ENCODE assay signal across 13 cellular contexts in the genomic region with DNA sequence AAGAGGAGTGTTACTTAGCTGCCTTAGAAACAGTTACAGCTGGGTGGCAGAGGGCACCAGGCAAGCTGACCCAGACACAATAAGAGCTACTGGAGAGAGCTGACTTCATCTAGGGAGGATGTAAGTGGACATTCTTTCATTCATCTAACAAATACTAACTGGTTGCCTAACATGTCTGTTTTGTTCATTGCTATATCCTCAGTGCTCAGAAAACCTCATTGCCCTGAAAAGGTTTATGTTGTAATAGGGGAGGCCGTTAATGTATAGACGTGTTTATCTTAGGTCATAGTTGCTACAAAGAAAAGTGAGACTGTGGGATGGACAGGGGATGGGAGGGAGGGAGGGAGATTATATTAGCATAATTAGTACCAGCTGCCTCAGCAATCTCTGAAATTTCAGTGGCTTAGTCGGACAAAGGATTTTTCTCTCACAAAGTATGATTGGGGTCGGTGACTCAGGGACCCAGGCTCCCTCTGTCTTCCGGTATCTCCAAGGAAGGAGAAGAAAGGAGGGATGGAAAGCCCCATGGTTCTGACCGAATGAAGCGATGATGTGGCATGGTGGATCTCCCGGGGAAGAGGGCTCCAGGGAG. TPM values are rescaled to one million over a fixed set of nuclear protein-coding genes. Genes with fewer than 3 reads are reported as not detected.
A peak's percentile ranks its signal among the peaks of the same experiment; 100 is the strongest.
DNase-seq lines count a peak whose midpoint lies in the region; ATAC-seq and TF ChIP-seq lines count a peak whose summit lies in the region.
"Had no signal": no experiment of that assay in that cellular context is flagged by ENCODE, and none has a peak within 500 bp of the region (broad histone marks: within the 10 kb centered on the region; RNA-seq: fewer than 3 reads in every experiment).

No MANE protein-coding gene starts in this region.

- peaks cover 28% of the 10 kb centered on the region for H3K4me1 Mint-ChIP-seq in type B pancreatic cell (ENCODE audit: unreplicated experiment)
- peaks cover 19% of the 10 kb centered on the region for H3K4me1 Mint-ChIP-seq in activated CD8-positive, alpha-beta T cell treated with anti-CD3 and anti-CD28 coated beads, Interleukin-2, amount 10 ng/mL, durations not matched to agents 7 days and 5 days (ENCODE audit: low read depth)

- H3K27me3 ChIP-seq in kidney epithelial cell (ENCODE audit: control insufficient read depth, insufficient read depth, low read length) = no peaks in the 10 kb centered on the region
- H3K27me3 ChIP-seq: tibial nerve had no signal

- H3K27ac Mint-ChIP-seq in type B pancreatic cell = peak overlapping the region; percentile 19
- H3K27ac Mint-ChIP-seq in activated CD8-positive, alpha-beta T cell treated with anti-CD3 and anti-CD28 coated beads, Interleukin-2, amount 10 ng/mL, durations not matched to agents 7 days and 5 days = no peak overlapping the region
- H3K27ac Mint-ChIP-seq: H9 had no signal

- TF ChIP-seq CTCF in kidney epithelial cell (IDR thresholded peaks at IDR 0.05; ENCODE audit: insufficient read depth, low read length, poor library complexity, severe bottlenecking) = no peak
- TF ChIP-seq CTCF in type B pancreatic cell (conservative IDR thresholded peaks at IDR 0.05) = no peak

- POLR2A ChIA-PET in activated CD8-positive, alpha-beta T cell treated with anti-CD3 and anti-CD28 coated beads, Interleukin-2, amount 10 ng/mL, durations not matched to agents 7 days and 5 days (lab: Charles Lee) = no interaction called here

- no peaks in the 10 kb centered on the region for H3K27me3 Mint-ChIP-seq in type B pancreatic cell
- H3K27me3 Mint-ChIP-seq in activated CD8-positive, alpha-beta T cell treated with anti-CD3 and anti-CD28 coated beads, Interleukin-2, amount 10 ng/mL, durations not matched to agents 7 days and 5 days (ENCODE audit: low read depth) = peaks cover 25% of the 10 kb centered on the region

- H3K9me3 Mint-ChIP-seq in type B pancreatic cell = no peaks in the 10 kb centered on the region
- no peaks in the 10 kb centered on the region for H3K9me3 Mint-ChIP-seq in activated CD8-positive, alpha-beta T cell treated with anti-CD3 and anti-CD28 coated beads, Interleukin-2, amount 10 ng/mL, durations not matched to agents 7 days and 5 days (ENCODE audit: insufficient read depth)
- H3K9me3 Mint-ChIP-seq: H9 had no signal

- H3K4me3 ChIP-seq in kidney epithelial cell (ENCODE audit: low read depth, low read length) = no peak overlapping the region
- H3K4me3 ChIP-seq: A549, tibial nerve had no signal

- CTCF ChIA-PET in activated CD8-positive, alpha-beta T cell treated with anti-CD3 and anti-CD28 coated beads, Interleukin-2, amount 10 ng/mL, durations not matched to agents 7 days and 5 days (lab: Charles Lee) = interaction anchor here (0.6 to 1.0 kb wide), 4 partner anchors 330 to 644 kb away, joined by 3 to 4 read pairs (median 4); no protein-coding TSS in a partner anchor

- peak overlapping the region; percentile 42 for H3K4me3 Mint-ChIP-seq in type B pancreatic cell
- H3K4me3 Mint-ChIP-seq in activated CD8-positive, alpha-beta T cell treated with anti-CD3 and anti-CD28 coated beads, Interleukin-2, amount 10 ng/mL, durations not matched to agents 7 days and 5 days = no peak overlapping the region
- H3K4me3 Mint-ChIP-seq: H9 had no signal

- no peak for ATAC-seq in activated CD8-positive, alpha-beta T cell treated with anti-CD3 and anti-CD28 coated beads, Interleukin-2, amount 10 ng/mL, durations not matched to agents 7 days and 5 days
- ATAC-seq: A549 had no signal

- DNase-seq in NCI-H748 (lab: John Stamatoyannopoulos, UW; ENCODE audit: unreplicated experiment) = peak; percentile 33
- no peak for DNase-seq in NCI-H748 treated with DMSO at 0.1 percent for 48 hours (lab: John Stamatoyannopoulos, UW)
- peak; percentile 57 for DNase-seq in amniotic epithelial cell (ENCODE audit: low read depth)
- peak; percentile 65 for DNase-seq in kidney epithelial cell (ENCODE audit: low read depth)
- no peak for DNase-seq in type B pancreatic cell (ENCODE audit: extremely low spot score, unreplicated experiment)
- no peak for DNase-seq in GM19238 (ENCODE audit: insufficient read length, low spot score)
- no peak for DNase-seq in stimulated activated CD4-positive, alpha-beta T cell treated with anti-CD3 and anti-CD28 coated beads, Interleukin-1b, Interleukin-23, amount 100 ng/mL, for 48 hours
- no peak for DNase-seq in activated CD8-positive, alpha-beta T cell treated with anti-CD3 and anti-CD28 coated beads, Interleukin-2, amount 10 ng/mL, durations not matched to agents 7 days and 5 days
- DNase-seq: activated CD4-positive, CD25-positive, alpha-beta regulatory T cell; H9; NCI-H1417 treated with DMSO at 0.1 percent for 48 hours had no signal

- no peaks in the 10 kb centered on the region for H3K36me3 ChIP-seq in kidney epithelial cell (ENCODE audit: control insufficient read depth, insufficient read depth, low read length)
- H3K36me3 ChIP-seq: tibial nerve had no signal

- peaks cover 6% of the 10 kb centered on the region for H3K36me3 Mint-ChIP-seq in type B pancreatic cell
- H3K36me3 Mint-ChIP-seq in activated CD8-positive, alpha-beta T cell treated with anti-CD3 and anti-CD28 coated beads, Interleukin-2, amount 10 ng/mL, durations not matched to agents 7 days and 5 days (ENCODE audit: low read depth) = peaks cover 15% of the 10 kb centered on the region

RNA-seq across cellular contexts. Expression of gene SNX18, which starts 2.6 kb away (rescaled TPM):
- 30.2 and 30.6 TPM in 2 replicates for total RNA-seq in kidney epithelial cell
- total RNA-seq in type B pancreatic cell (ENCODE audit: low replicate concordance) = 23.6 and 27.1 TPM in 2 replicates
- 10 to 100 TPM; 17.1 to 19.3 TPM for total RNA-seq in activated CD8-positive, alpha-beta T cell treated with anti-CD3 and anti-CD28 coated beads, Interleukin-2, amount 10 ng/mL, durations not matched to agents 7 days and 5 days

RNA-seq across cellular contexts. Expression of gene HSPB3, which starts 59.4 kb away (rescaled TPM):
- total RNA-seq in kidney epithelial cell (0.50 TPM in 1 of 2 replicates, not detected in the other), type B pancreatic cell (ENCODE audit: low replicate concordance) (0.53 TPM in 1 of 2 replicates, not detected in the other)
- total RNA-seq in activated CD8-positive, alpha-beta T cell treated with anti-CD3 and anti-CD28 coated beads, Interleukin-2, amount 10 ng/mL, durations not matched to agents 7 days and 5 days = not detected
- total RNA-seq: H9 had no signal

Comparison
In these comparisons a context has a peak if more than half of its experiments do, and no peak if none do; other contexts are left out.
1. DNase-seq: peak in NCI-H748 (single experiment), amniotic epithelial cell (single experiment) and kidney epithelial cell (single experiment); none in NCI-H748 treated with DMSO at 0.1 percent for 48 hours (single experiment), type B pancreatic cell (single experiment), GM19238 (single experiment), stimulated activated CD4-positive, alpha-beta T cell treated with anti-CD3 and anti-CD28 coated beads, Interleukin-1b, Interleukin-23, amount 100 ng/mL, for 48 hours (single experiment) and activated CD8-positive, alpha-beta T cell treated with anti-CD3 and anti-CD28 coated beads, Interleukin-2, amount 10 ng/mL, durations not matched to agents 7 days and 5 days (single experiment).